In genomic region chr16:85578599-85578948, GRCh38 we compare ENCODE assay signal across 1 cellular context.
TF ChIP-seq lines count a peak whose summit lies in the region.

No MANE protein-coding gene starts in this region.

TF ChIP-seq in GM23338, 12 proteins besides CTCF, POLR2A, EP300 and RAD21:
- TF ChIP-seq REST (IDR thresholded peaks at IDR 0.05; ENCODE audit: unreplicated experiment) (no peak), EZH2phosphoT487 (IDR thresholded peaks at IDR 0.05; ENCODE audit: unreplicated experiment) (no peak), JUNB (IDR thresholded peaks at IDR 0.05; ENCODE audit: unreplicated experiment) (no peak), ZNF462 (CRISPR knock-in tag; IDR thresholded peaks at IDR 0.05) (no peak), CREB1 (CRISPR knock-in tag; IDR thresholded peaks at IDR 0.05; ENCODE audit: low read depth) (no peak), NANOG (IDR thresholded peaks at IDR 0.05; ENCODE audit: borderline replicate concordance) (no peak), POLR2AphosphoS5 (IDR thresholded peaks at IDR 0.05; ENCODE audit: low read depth) (no peak), ETS1 (IDR thresholded peaks at IDR 0.05) (no peak), STAT1 (IDR thresholded peaks at IDR 0.05; ENCODE audit: unreplicated experiment) (no peak)
